Comparison of ENCODE assay signal across 1 cellular context in the genomic region with DNA sequence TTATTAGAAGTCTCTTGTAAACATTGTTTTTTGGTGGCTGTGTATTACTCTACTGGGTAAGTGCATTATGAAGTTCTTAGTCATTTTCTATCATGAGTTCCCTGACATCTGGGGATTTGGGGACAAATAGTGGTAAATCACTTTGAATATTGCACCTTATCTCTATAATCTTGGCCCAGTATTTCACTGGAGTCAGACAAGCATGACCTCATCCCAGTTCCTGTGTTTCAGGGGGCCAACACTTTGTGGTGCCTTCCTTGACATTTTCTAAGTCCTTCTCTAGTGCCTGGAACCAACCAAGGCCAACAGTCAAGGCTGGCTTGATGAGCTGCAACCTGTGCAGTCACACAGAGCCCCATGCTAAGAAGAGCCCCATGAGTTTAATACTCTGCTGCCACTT.
TF ChIP-seq lines count a peak whose summit lies in the region.

No MANE protein-coding gene starts in this region.

TF ChIP-seq in K562, 482 proteins besides CTCF, POLR2A, EP300 and RAD21 (continued from another document):
- peak; percentile 22; the same call in 1 of the 2 replicates for TF ChIP-seq ETV1 (tag; conservative IDR thresholded peaks at IDR 0.05; ENCODE audit: low read depth)
- TF ChIP-seq, protein P1, sequence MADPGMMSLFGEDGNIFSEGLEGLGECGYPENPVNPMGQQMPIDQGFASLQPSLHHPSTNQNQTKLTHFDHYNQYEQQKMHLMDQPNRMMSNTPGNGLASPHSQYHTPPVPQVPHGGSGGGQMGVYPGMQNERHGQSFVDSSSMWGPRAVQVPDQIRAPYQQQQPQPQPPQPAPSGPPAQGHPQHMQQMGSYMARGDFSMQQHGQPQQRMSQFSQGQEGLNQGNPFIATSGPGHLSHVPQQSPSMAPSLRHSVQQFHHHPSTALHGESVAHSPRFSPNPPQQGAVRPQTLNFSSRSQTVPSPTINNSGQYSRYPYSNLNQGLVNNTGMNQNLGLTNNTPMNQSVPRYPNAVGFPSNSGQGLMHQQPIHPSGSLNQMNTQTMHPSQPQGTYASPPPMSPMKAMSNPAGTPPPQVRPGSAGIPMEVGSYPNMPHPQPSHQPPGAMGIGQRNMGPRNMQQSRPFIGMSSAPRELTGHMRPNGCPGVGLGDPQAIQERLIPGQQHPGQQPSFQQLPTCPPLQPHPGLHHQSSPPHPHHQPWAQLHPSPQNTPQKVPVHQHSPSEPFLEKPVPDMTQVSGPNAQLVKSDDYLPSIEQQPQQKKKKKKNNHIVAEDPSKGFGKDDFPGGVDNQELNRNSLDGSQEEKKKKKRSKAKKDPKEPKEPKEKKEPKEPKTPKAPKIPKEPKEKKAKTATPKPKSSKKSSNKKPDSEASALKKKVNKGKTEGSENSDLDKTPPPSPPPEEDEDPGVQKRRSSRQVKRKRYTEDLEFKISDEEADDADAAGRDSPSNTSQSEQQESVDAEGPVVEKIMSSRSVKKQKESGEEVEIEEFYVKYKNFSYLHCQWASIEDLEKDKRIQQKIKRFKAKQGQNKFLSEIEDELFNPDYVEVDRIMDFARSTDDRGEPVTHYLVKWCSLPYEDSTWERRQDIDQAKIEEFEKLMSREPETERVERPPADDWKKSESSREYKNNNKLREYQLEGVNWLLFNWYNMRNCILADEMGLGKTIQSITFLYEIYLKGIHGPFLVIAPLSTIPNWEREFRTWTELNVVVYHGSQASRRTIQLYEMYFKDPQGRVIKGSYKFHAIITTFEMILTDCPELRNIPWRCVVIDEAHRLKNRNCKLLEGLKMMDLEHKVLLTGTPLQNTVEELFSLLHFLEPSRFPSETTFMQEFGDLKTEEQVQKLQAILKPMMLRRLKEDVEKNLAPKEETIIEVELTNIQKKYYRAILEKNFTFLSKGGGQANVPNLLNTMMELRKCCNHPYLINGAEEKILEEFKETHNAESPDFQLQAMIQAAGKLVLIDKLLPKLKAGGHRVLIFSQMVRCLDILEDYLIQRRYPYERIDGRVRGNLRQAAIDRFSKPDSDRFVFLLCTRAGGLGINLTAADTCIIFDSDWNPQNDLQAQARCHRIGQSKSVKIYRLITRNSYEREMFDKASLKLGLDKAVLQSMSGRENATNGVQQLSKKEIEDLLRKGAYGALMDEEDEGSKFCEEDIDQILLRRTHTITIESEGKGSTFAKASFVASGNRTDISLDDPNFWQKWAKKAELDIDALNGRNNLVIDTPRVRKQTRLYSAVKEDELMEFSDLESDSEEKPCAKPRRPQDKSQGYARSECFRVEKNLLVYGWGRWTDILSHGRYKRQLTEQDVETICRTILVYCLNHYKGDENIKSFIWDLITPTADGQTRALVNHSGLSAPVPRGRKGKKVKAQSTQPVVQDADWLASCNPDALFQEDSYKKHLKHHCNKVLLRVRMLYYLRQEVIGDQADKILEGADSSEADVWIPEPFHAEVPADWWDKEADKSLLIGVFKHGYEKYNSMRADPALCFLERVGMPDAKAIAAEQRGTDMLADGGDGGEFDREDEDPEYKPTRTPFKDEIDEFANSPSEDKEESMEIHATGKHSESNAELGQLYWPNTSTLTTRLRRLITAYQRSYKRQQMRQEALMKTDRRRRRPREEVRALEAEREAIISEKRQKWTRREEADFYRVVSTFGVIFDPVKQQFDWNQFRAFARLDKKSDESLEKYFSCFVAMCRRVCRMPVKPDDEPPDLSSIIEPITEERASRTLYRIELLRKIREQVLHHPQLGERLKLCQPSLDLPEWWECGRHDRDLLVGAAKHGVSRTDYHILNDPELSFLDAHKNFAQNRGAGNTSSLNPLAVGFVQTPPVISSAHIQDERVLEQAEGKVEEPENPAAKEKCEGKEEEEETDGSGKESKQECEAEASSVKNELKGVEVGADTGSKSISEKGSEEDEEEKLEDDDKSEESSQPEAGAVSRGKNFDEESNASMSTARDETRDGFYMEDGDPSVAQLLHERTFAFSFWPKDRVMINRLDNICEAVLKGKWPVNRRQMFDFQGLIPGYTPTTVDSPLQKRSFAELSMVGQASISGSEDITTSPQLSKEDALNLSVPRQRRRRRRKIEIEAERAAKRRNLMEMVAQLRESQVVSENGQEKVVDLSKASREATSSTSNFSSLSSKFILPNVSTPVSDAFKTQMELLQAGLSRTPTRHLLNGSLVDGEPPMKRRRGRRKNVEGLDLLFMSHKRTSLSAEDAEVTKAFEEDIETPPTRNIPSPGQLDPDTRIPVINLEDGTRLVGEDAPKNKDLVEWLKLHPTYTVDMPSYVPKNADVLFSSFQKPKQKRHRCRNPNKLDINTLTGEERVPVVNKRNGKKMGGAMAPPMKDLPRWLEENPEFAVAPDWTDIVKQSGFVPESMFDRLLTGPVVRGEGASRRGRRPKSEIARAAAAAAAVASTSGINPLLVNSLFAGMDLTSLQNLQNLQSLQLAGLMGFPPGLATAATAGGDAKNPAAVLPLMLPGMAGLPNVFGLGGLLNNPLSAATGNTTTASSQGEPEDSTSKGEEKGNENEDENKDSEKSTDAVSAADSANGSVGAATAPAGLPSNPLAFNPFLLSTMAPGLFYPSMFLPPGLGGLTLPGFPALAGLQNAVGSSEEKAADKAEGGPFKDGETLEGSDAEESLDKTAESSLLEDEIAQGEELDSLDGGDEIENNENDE (IDR thresholded peaks at IDR 0.05; ENCODE audit: low read depth, low read length): no peak
